ENCODE assay signal across 1 cellular context in genomic region chr17:81241203-81241602, GRCh38.
TF ChIP-seq lines count a peak whose summit lies in the region.

No MANE protein-coding gene starts in this region.

TF ChIP-seq in endothelial cell of umbilical vein, 7 proteins besides CTCF, POLR2A, EP300 and RAD21:
- TF ChIP-seq POLR2AphosphoS5 (IDR thresholded peaks at IDR 0.05; ENCODE audit: insufficient read depth, low read depth, low read length), result no peak
- TF ChIP-seq MAX (IDR thresholded peaks at IDR 0.05; ENCODE audit: insufficient read depth, insufficient read length), result no peak
- no peak for TF ChIP-seq GATA2 (IDR thresholded peaks at IDR 0.05; ENCODE audit: insufficient read depth, insufficient read length, low read depth, low read length)
TF ChIP-seq in endothelial cell of umbilical vein: peak in this region for 0.
